8 cellular contexts compared by ENCODE assay signal in the genomic region with DNA sequence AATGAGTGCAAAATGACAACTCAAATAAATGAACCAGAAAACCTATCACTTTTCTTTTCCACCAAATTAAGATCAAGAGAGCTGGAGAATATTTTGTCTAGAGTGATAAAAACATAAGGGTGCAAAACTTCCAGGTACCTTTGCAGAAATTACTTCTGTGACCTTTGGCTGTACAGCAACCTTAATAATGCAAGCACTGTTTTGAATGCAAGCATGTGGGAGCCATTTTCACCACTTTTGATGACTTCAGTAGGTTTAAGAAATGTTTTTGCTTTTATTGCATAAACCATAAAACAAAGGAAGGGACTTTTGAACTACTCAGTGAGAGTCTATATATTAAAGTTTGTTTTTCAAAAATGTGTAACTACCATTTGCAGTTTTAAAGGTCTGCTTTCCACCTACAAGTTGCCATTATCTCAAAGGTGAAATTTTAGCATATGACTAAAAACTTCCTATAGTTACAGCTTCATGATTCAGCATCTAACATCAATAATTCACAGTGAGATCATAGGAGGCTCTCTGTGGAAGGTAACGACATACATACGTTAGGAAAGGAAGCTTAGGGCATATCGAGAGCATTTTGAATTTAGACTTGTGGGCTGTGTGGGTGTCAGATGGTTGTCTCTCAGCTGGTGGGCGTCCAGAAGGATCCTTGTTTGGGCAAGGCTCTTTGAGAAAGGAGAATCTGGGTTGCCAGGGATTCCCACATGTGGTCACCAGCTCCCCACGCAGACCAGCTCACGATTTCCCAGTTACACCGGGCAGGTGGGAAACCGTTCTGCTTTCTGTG. TPM values are rescaled to one million over a fixed set of nuclear protein-coding genes. Genes with fewer than 3 reads are reported as not detected.
DNase-seq lines count a peak whose midpoint lies in the region; ATAC-seq and TF ChIP-seq lines count a peak whose summit lies in the region.

No MANE protein-coding gene starts in this region.

- TF ChIP-seq CTCF in BE2C (IDR thresholded peaks at IDR 0.05; ENCODE audit: low read depth, low read length), result no peak

- H3K27me3 Mint-ChIP-seq in IgD-negative memory B cell, result no peaks in the 10 kb centered on the region
- H3K27me3 Mint-ChIP-seq in activated T-helper 1 cell treated with anti-CD3 and anti-CD28 coated beads, Interleukin-12 subunit alpha, Interleukin-12 subunit beta, Interleukin-2, Interleukin-4 antibody, amounts not matched to agents 30 ng/mL and 10 ng/mL and 1 ng/mL, durations not matched to agents 14 hours and 24 hours and 36 hours (ENCODE audit: insufficient read depth), result no peaks in the 10 kb centered on the region

- H3K4me1 Mint-ChIP-seq in IgD-negative memory B cell, result peaks cover 23 to 31% (median 26%) of the 10 kb centered on the region in 3 donors
- H3K4me1 Mint-ChIP-seq in activated T-helper 1 cell treated with anti-CD3 and anti-CD28 coated beads, Interleukin-12 subunit alpha, Interleukin-12 subunit beta, Interleukin-2, Interleukin-4 antibody, amounts not matched to agents 30 ng/mL and 10 ng/mL and 1 ng/mL, durations not matched to agents 14 hours and 24 hours and 36 hours (ENCODE audit: low read depth), result peaks cover 38% of the 10 kb centered on the region

- H3K4me3 ChIP-seq in BE2C (ENCODE audit: low read depth, low read length) (peak overlapping the region; percentile 39), iPS-20b (ENCODE audit: low read length) (no peak overlapping the region)

- H3K4me1 ChIP-seq in BE2C (peaks cover 9% of the 10 kb centered on the region; the same call in 1 of the 2 replicates), iPS-20b (ENCODE audit: insufficient read depth, low read length) (peaks cover 12% of the 10 kb centered on the region)

- no peak for ATAC-seq in HG02981 (IDR thresholded peaks at IDR 0.05; ENCODE audit: unreplicated experiment)

- no peak overlapping the region for H3K27ac ChIP-seq in iPS-20b (ENCODE audit: low read length)

- H3K27ac Mint-ChIP-seq in IgD-negative memory B cell, result peak overlapping the region in 2 of 3 donors; percentile 48 to 87
- peak overlapping the region; percentile 99 for H3K27ac Mint-ChIP-seq in activated T-helper 1 cell treated with anti-CD3 and anti-CD28 coated beads, Interleukin-12 subunit alpha, Interleukin-12 subunit beta, Interleukin-2, Interleukin-4 antibody, amounts not matched to agents 30 ng/mL and 10 ng/mL and 1 ng/mL, durations not matched to agents 14 hours and 24 hours and 36 hours

- no peaks in the 10 kb centered on the region for H3K9me3 Mint-ChIP-seq in IgD-negative memory B cell
- H3K9me3 Mint-ChIP-seq in activated T-helper 1 cell treated with anti-CD3 and anti-CD28 coated beads, Interleukin-12 subunit alpha, Interleukin-12 subunit beta, Interleukin-2, Interleukin-4 antibody, amounts not matched to agents 30 ng/mL and 10 ng/mL and 1 ng/mL, durations not matched to agents 14 hours and 24 hours and 36 hours, result no peaks in the 10 kb centered on the region

- intact Hi-C loops in activated T-helper 1 cell treated with anti-CD3 and anti-CD28 coated beads, Interleukin-12 subunit alpha, Interleukin-12 subunit beta, Interleukin-2, Interleukin-4 antibody, amounts not matched to agents 30 ng/mL and 10 ng/mL and 1 ng/mL, durations not matched to agents 14 hours and 24 hours and 36 hours (cut with micrococcal nuclease), result loop anchor here (1.0 to 10.0 kb wide), 16 partner anchors 10 to 1872 kb away; a partner anchor contains a TSS

- peaks cover 4% of the 10 kb centered on the region for H3K36me3 Mint-ChIP-seq in IgD-negative memory B cell
- H3K36me3 Mint-ChIP-seq in activated T-helper 1 cell treated with anti-CD3 and anti-CD28 coated beads, Interleukin-12 subunit alpha, Interleukin-12 subunit beta, Interleukin-2, Interleukin-4 antibody, amounts not matched to agents 30 ng/mL and 10 ng/mL and 1 ng/mL, durations not matched to agents 14 hours and 24 hours and 36 hours (ENCODE audit: low read depth), result peaks cover 21% of the 10 kb centered on the region

- H3K36me3 ChIP-seq in BE2C, result peaks cover 5% of the 10 kb centered on the region; the same call in 1 of the 2 replicates
- H3K36me3 ChIP-seq in iPS-20b (ENCODE audit: insufficient read depth, low read depth, low read length), result peaks cover 23% of the 10 kb centered on the region

- 0 out of 2 replicates have a peak overlapping the region, but pooled peaks have one; percentile 8 for H3K9ac ChIP-seq in iPS-20b (ENCODE audit: low read depth, low read length)

- H3K9me3 ChIP-seq in BE2C (no peaks in the 10 kb centered on the region), iPS-20b (ENCODE audit: insufficient read depth, low read depth, low read length) (no peaks in the 10 kb centered on the region)

- no peak for DNase-seq in BE2C
- DNase-seq in activated T-helper 1 cell treated with anti-CD3 and anti-CD28 coated beads, Interleukin-12 subunit alpha, Interleukin-12 subunit beta, Interleukin-2, Interleukin-4 antibody, amounts not matched to agents 30 ng/mL and 10 ng/mL and 1 ng/mL, durations not matched to agents 14 hours and 24 hours and 36 hours (ENCODE audit: low spot score), result peak; percentile 13
- peak; percentile 59 for DNase-seq in stimulated activated CD4-positive, alpha-beta T cell treated with anti-CD3 and anti-CD28 coated beads, Interleukin-2, amount 100 ng/mL, for 4 hours (ENCODE audit: low read depth)
- no peak for DNase-seq in DMS153 treated with DMSO at 0.1 percent for 48 hours (lab: John Stamatoyannopoulos, UW; ENCODE audit: unreplicated experiment)
- DNase-seq in NCI-H2107 treated with DMSO at 0.1 percent for 48 hours (lab: John Stamatoyannopoulos, UW; ENCODE audit: unreplicated experiment), result no peak

- peak overlapping the region; percentile 73 to 99 (median 98) for H3K4me3 Mint-ChIP-seq in IgD-negative memory B cell
- H3K4me3 Mint-ChIP-seq in activated T-helper 1 cell treated with anti-CD3 and anti-CD28 coated beads, Interleukin-12 subunit alpha, Interleukin-12 subunit beta, Interleukin-2, Interleukin-4 antibody, amounts not matched to agents 30 ng/mL and 10 ng/mL and 1 ng/mL, durations not matched to agents 14 hours and 24 hours and 36 hours, result peak overlapping the region; percentile 91

- H3K27me3 ChIP-seq in BE2C (no peaks in the 10 kb centered on the region), iPS-20b (ENCODE audit: insufficient read depth, low read length) (no peaks in the 10 kb centered on the region)

RNA-seq across cellular contexts. Expression of a gene that starts 1.1 kb away (rescaled TPM):
- 64.4 TPM for polyA plus RNA-seq in BE2C (2012; ENCODE audit: insufficient read depth, insufficient read length, low read depth)
- 21.0 TPM for polyA plus RNA-seq in IgD-negative memory B cell
- 47.3 and 48.2 TPM in 2 replicates for total RNA-seq in activated T-helper 1 cell treated with anti-CD3 and anti-CD28 coated beads, Interleukin-12 subunit alpha, Interleukin-12 subunit beta, Interleukin-2, Interleukin-4 antibody, amounts not matched to agents 30 ng/mL and 10 ng/mL and 1 ng/mL, durations not matched to agents 14 hours and 24 hours and 36 hours

Comparison
In these comparisons a context has a peak if more than half of its experiments do, and no peak if none do; other contexts are left out.
1. DNase-seq: peak in activated T-helper 1 cell treated with anti-CD3 and anti-CD28 coated beads, Interleukin-12 subunit alpha, Interleukin-12 subunit beta, Interleukin-2, Interleukin-4 antibody, amounts not matched to agents 30 ng/mL and 10 ng/mL and 1 ng/mL, durations not matched to agents 14 hours and 24 hours and 36 hours (single experiment) and stimulated activated CD4-positive, alpha-beta T cell treated with anti-CD3 and anti-CD28 coated beads, Interleukin-2, amount 100 ng/mL, for 4 hours (single experiment); none in BE2C (single experiment), DMS153 treated with DMSO at 0.1 percent for 48 hours (single experiment) and NCI-H2107 treated with DMSO at 0.1 percent for 48 hours (single experiment).